Comparison of ENCODE assay signal across 8 cellular contexts in the genomic region with DNA sequence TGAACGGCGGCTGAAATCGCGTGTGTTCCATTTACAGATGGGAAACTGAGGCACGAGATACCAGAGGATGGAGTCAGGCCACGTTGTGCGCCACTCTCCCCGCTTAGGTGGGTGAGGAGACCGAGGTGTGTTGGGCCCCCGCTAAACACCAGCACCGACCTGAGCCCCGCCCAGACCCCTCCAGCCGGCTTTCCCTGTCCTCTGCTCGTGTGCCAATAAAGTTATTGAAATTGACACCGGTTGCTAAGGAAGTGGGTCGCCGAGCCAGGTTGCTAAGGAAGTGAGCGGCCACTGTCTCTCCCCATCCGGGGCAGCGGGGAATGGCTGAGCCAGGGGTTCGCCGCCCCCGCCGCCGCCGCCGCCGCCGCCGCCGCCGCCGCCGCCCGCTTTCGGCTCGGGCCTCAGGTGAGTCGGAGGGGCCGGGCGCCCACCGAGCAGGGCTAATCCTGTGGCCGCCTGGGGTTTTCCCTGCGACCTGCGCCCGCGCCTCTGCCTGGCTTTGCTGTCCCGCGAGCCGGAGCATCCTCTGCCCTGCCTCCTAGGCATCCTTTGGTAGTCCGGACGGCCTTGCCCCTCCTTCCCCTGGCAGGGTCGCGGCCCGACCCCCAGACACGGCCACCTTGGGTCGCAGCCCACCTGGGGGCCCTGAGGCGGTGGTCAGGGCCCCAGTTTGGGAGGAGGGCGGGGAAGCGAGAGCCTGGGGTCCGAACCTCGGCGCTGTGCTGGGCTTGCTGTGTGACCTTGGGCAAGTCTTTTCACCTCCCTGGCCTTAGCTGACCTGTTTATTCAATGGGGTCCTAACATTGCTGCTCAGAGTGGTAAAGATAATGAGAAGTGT. TPM values are rescaled to one million over a fixed set of nuclear protein-coding genes. Genes with fewer than 3 reads are reported as not detected.
DNase-seq lines count a peak whose midpoint lies in the region; ATAC-seq and TF ChIP-seq lines count a peak whose summit lies in the region.

A gene (plus strand): TSS at position 291 of the 838 bp plus-strand sequence. CDS start 32,127 bp downstream, outside the sequence.

- H4K20me1 ChIP-seq in fibroblast of lung (ENCODE audit: control insufficient read depth, extremely low read depth, insufficient read depth, low read length): no peaks in the 10 kb centered on the region

- H3K36me3 Mint-ChIP-seq in naive B cell: peaks cover 0 to 5% of the 10 kb centered on the region in 2 donors

- POLR2A ChIA-PET in RWPE1 (lab: Yijun Ruan, JAX; ENCODE audit: low non-redundant PET): no interaction called here

- H3K4me2 ChIP-seq in fibroblast of lung (ENCODE audit: extremely low read depth, insufficient read depth, low read length): peak within 1 kb of the TSS; percentile 97

- peaks cover 0 to 7% (median 4%) of the 10 kb centered on the region in 3 donors for H3K27me3 Mint-ChIP-seq in naive B cell

- no peaks in the 10 kb centered on the region for H3K9me3 Mint-ChIP-seq in naive B cell

- peak within 1 kb of the TSS; percentile 100 for H2AFZ ChIP-seq in fibroblast of lung (ENCODE audit: low read length)

- H3K4me1 Mint-ChIP-seq in naive B cell: peaks cover 35 to 58% (median 36%) of the 10 kb centered on the region in 3 donors

- peak within 1 kb of the TSS; percentile 86 to 98 (median 93) for H3K27ac Mint-ChIP-seq in naive B cell

- no peaks in the 10 kb centered on the region for H3K9me3 ChIP-seq in fibroblast of lung (ENCODE audit: control insufficient read depth, insufficient read depth, low read depth, low read length)

- peak within 1 kb of the TSS; percentile 87 to 96 (median 96) for H3K4me3 ChIP-seq in fibroblast of lung (replicated peaks in 1 of 4; ENCODE audit: control extremely low read depth in 1 of 4, insufficient read depth in 1 of 4, low read depth in 3 of 4, low read length in 4 of 4)

- H3K27me3 ChIP-seq in fibroblast of lung (ENCODE audit: control insufficient read depth, insufficient read depth, low read length): no peaks in the 10 kb centered on the region

- peak within 1 kb of the TSS; percentile 79 to 99 (median 91) for H3K4me3 Mint-ChIP-seq in naive B cell

- peak within 1 kb of the TSS; percentile 84 for H3K9ac ChIP-seq in fibroblast of lung (ENCODE audit: insufficient read depth, low read length)

- peak; percentile 65 for ATAC-seq in GM21825 (IDR thresholded peaks at IDR 0.05; ENCODE audit: unreplicated experiment)
- ATAC-seq in naive B cell (ENCODE audit: low read depth in 2 of 2): peak; percentile 85 to 86

- H3K27ac ChIP-seq in RWPE1: peak within 1 kb of the TSS; percentile 69
- H3K27ac ChIP-seq in fibroblast of lung (ENCODE audit: insufficient read depth, low read length): peak within 1 kb of the TSS; percentile 78

- peaks cover 14% of the 10 kb centered on the region for H3K79me2 ChIP-seq in fibroblast of lung (ENCODE audit: control insufficient read depth, insufficient read depth, low read length)

- CTCF ChIA-PET in RWPE1 (lab: Yijun Ruan, JAX): no interaction called here

- DNase-seq in DMS53 (lab: John Stamatoyannopoulos, UW) (peak; percentile 97), LHCN-M2 (ENCODE audit: low read depth) (peak; percentile 84), RWPE1 (ENCODE audit: low spot score) (peak; percentile 99), fibroblast of lung (ENCODE audit: low read depth in 2 of 2) (peak; percentile 91 to 92), naive B cell (peak; percentile 88)
- peak; percentile 68 to 81 for DNase-seq in activated T-helper 1 cell treated with anti-CD3 and anti-CD28 coated beads, Interleukin-2, amount 50 U/mL, for 16 hours (ENCODE audit: low read depth in 1 of 2, low spot score in 1 of 2)
- peak; percentile 76 to 87 for DNase-seq in stimulated activated CD8-positive, alpha-beta memory T cell treated with anti-CD3 and anti-CD28 coated beads, Interleukin-7, amount 100 ng/mL, for 48 hours (ENCODE audit: extremely low read depth in 1 of 2, low read depth in 1 of 2)

- no peaks in the 10 kb centered on the region for H3K36me3 ChIP-seq in fibroblast of lung (ENCODE audit: control insufficient read depth, insufficient read depth, low read length)

- H3K4me1 ChIP-seq in fibroblast of lung (ENCODE audit: control insufficient read depth, extremely low read depth, insufficient read depth, low read length): peaks cover 4% of the 10 kb centered on the region

- TF ChIP-seq CTCF in RWPE1 (conservative IDR thresholded peaks at IDR 0.05; ENCODE audit: low read depth): no peak
- TF ChIP-seq CTCF in fibroblast of lung (conservative IDR thresholded peaks at IDR 0.05 in 1 of 2, IDR thresholded peaks at IDR 0.05 in 1 of 2; ENCODE audit: low read depth in 1 of 2, low read length in 2 of 2): no peak

RNA-seq across cellular contexts. Expression of the gene that starts here (rescaled TPM):
- total RNA-seq in LHCN-M2 (2014; rRNA removed): 18.0 and 18.8 TPM in 2 replicates
- polyA plus RNA-seq in LHCN-M2 (2012): 14.5 TPM
- total RNA-seq in fibroblast of lung: 27.6 and 27.7 TPM in 2 replicates
- 32.9 and 35.6 TPM in 2 replicates for polyA plus RNA-seq in fibroblast of lung
- polyA plus RNA-seq in fibroblast of lung (2012): 23.7 and 27.9 TPM in 2 replicates
- 10.5 and 12.6 TPM in 2 replicates for polyA minus RNA-seq in fibroblast of lung (ENCODE audit: low replicate concordance)
- 1 to 10 TPM; 1.0 to 9.7 (median 6.5) TPM for polyA plus RNA-seq in naive B cell (ENCODE audit: low read depth in 6 of 6)

Comparison
In these comparisons a context has a peak if more than half of its experiments do, and no peak if none do; other contexts are left out.
1. Peak in every context shown above with its lines: DNase-seq, ATAC-seq, H3K4me3 ChIP-seq and H3K27ac ChIP-seq.